In the genomic region with DNA sequence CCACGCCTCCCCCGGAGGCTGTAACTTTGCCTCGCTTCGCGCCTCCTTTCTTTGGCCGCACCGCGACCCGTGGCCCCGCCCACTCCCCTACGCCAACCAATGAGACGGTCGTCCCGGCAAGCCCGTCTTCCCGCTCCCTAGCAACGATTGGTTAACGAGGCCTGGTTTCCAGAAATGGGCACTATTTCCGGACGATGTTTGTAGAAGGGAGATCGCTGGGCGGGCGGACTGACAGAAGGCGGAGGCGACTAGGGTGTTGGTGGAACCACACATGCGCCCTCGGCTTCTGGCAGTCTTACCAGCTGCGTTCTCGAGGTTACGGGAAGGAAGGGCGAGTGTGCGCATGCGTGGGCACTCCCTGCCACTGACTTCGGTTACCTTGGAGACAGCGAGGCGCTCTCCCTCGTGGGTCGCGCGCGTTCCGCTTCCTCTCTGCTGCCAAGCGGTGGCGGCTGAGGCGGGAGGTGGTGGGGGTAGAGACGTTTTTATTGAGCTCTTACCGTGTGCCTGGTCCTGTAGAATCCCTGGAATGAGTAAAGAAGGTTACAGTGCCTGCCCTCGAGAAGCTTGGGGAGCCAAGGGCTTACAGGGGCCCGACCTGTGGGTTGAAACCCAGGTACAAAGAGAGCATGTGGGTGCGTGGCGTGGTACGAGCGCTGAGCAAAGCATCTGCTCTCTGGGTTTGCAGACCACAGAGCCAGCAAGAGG, we compare ENCODE assay signal across 8 cellular contexts. TPM values are rescaled to one million over a fixed set of nuclear protein-coding genes. Genes with fewer than 3 reads are reported as not detected.
DNase-seq lines count a peak whose midpoint lies in the region; ATAC-seq and TF ChIP-seq lines count a peak whose summit lies in the region.

No MANE protein-coding gene starts in this region.

- TF ChIP-seq CTCF in fibroblast of lung (conservative IDR thresholded peaks at IDR 0.05 in 1 of 2, IDR thresholded peaks at IDR 0.05 in 1 of 2; ENCODE audit: low read depth in 1 of 2, low read length in 2 of 2): no peak

- H3K36me3 ChIP-seq in fibroblast of lung (ENCODE audit: control insufficient read depth, insufficient read depth, low read length): no peaks in the 10 kb centered on the region
- H3K36me3 ChIP-seq in naive thymus-derived CD4-positive, alpha-beta T cell (ENCODE audit: control insufficient read depth in 2 of 3, insufficient read depth in 3 of 3, low read length in 3 of 3): no peaks in the 10 kb centered on the region

- H3K27me3 ChIP-seq in fibroblast of lung (ENCODE audit: control insufficient read depth, insufficient read depth, low read length): no peaks in the 10 kb centered on the region
- H3K27me3 ChIP-seq in naive thymus-derived CD4-positive, alpha-beta T cell (ENCODE audit: control insufficient read depth in 2 of 2, insufficient read depth in 2 of 2, low read length in 2 of 2): no peaks in the 10 kb centered on the region

- H3K27me3 Mint-ChIP-seq in activated T-helper 17 cell treated with anti-CD3 and anti-CD28 coated beads, Interleukin-2, amount 50 U/mL, for 72 hours: no peaks in the 10 kb centered on the region
- peaks cover 0 to 4% (median 0%) of the 10 kb centered on the region in 5 donors for H3K27me3 Mint-ChIP-seq in naive thymus-derived CD4-positive, alpha-beta T cell
- no peaks in the 10 kb centered on the region for H3K27me3 Mint-ChIP-seq in stimulated activated memory B cell treated with anti-CD40 and anti-IgM and Interleukin-4, amounts not matched to agents 10 μg/mL and 1 μg/mL and 100 μg/mL, for 72 hours

- peak overlapping the region; percentile 61 for H3K9ac ChIP-seq in fibroblast of lung (ENCODE audit: insufficient read depth, low read length)

- H2AFZ ChIP-seq in fibroblast of lung (ENCODE audit: low read length): peak overlapping the region; percentile 81

- POLR2A ChIA-PET in naive thymus-derived CD4-positive, alpha-beta T cell (lab: Charles Lee): interaction anchor here (0.6 to 5.1 kb wide), 31 partner anchors 9 to 256 kb away, joined by 3 to 44 read pairs (median 5); partner anchors contain the start of genes FMNL1, HEXIM1, HEXIM2 and NMT1

- CTCF ChIA-PET in naive thymus-derived CD4-positive, alpha-beta T cell (lab: Charles Lee): interaction anchor here (0.5 to 8.4 kb wide), 16 partner anchors 9 to 1439 kb away, joined by 3 to 74 read pairs (median 4); no protein-coding TSS in a partner anchor

- peak overlapping the region; percentile 38 to 52 (median 48) for H3K4me3 ChIP-seq in fibroblast of lung (replicated peaks in 1 of 4; ENCODE audit: control extremely low read depth in 1 of 4, insufficient read depth in 1 of 4, low read depth in 3 of 4, low read length in 4 of 4)
- H3K4me3 ChIP-seq in naive thymus-derived CD4-positive, alpha-beta T cell (ENCODE audit: low read length): peak overlapping the region; percentile 80

- peaks cover 45% of the 10 kb centered on the region for H3K4me1 ChIP-seq in fibroblast of lung (ENCODE audit: control insufficient read depth, extremely low read depth, insufficient read depth, low read length)
- H3K4me1 ChIP-seq in naive thymus-derived CD4-positive, alpha-beta T cell (ENCODE audit: control insufficient read depth in 2 of 2, insufficient read depth in 2 of 2, low read length in 2 of 2): peaks cover 48 to 57% of the 10 kb centered on the region in 2 donors

- ATAC-seq in activated T-helper 17 cell treated with anti-CD3 and anti-CD28 coated beads, Interleukin-2, amount 50 U/mL, for 72 hours (replicated peaks): peak; percentile 71
- ATAC-seq in naive thymus-derived CD4-positive, alpha-beta T cell: peak; percentile 92
- peak; percentile 89 for ATAC-seq in stimulated activated memory B cell treated with anti-CD40 and anti-IgM and Interleukin-4, amounts not matched to agents 10 μg/mL and 1 μg/mL and 100 μg/mL, for 72 hours

- H4K20me1 ChIP-seq in fibroblast of lung (ENCODE audit: control insufficient read depth, extremely low read depth, insufficient read depth, low read length): no peaks in the 10 kb centered on the region

- H3K79me2 ChIP-seq in fibroblast of lung (ENCODE audit: control insufficient read depth, insufficient read depth, low read length): peaks cover 39% of the 10 kb centered on the region

- DNase-seq in EL (peak; percentile 100), GOT3 (lab: John Stamatoyannopoulos, UW) (peak; percentile 98), LHCN-M2 (ENCODE audit: low read depth) (peak; percentile 100), RPMI7951 (ENCODE audit: low read depth) (peak; percentile 100), fibroblast of lung (ENCODE audit: low read depth in 2 of 2) (peak; percentile 100)
- DNase-seq in naive thymus-derived CD4-positive, alpha-beta T cell: peak; percentile 97 to 100 (median 100)

- H3K4me3 Mint-ChIP-seq in activated T-helper 17 cell treated with anti-CD3 and anti-CD28 coated beads, Interleukin-2, amount 50 U/mL, for 72 hours: peak overlapping the region; percentile 93
- peak overlapping the region; percentile 81 to 97 (median 92) for H3K4me3 Mint-ChIP-seq in naive thymus-derived CD4-positive, alpha-beta T cell
- H3K4me3 Mint-ChIP-seq in stimulated activated memory B cell treated with anti-CD40 and anti-IgM and Interleukin-4, amounts not matched to agents 10 μg/mL and 1 μg/mL and 100 μg/mL, for 72 hours: peak overlapping the region; percentile 89

- H3K27ac Mint-ChIP-seq in activated T-helper 17 cell treated with anti-CD3 and anti-CD28 coated beads, Interleukin-2, amount 50 U/mL, for 72 hours: peak overlapping the region; percentile 98
- peak overlapping the region; percentile 90 to 98 (median 95) for H3K27ac Mint-ChIP-seq in naive thymus-derived CD4-positive, alpha-beta T cell
- H3K27ac Mint-ChIP-seq in stimulated activated memory B cell treated with anti-CD40 and anti-IgM and Interleukin-4, amounts not matched to agents 10 μg/mL and 1 μg/mL and 100 μg/mL, for 72 hours: peak overlapping the region; percentile 90

- peaks cover 49% of the 10 kb centered on the region for H3K36me3 Mint-ChIP-seq in activated T-helper 17 cell treated with anti-CD3 and anti-CD28 coated beads, Interleukin-2, amount 50 U/mL, for 72 hours (ENCODE audit: low read depth)
- peaks cover 0 to 21% (median 0%) of the 10 kb centered on the region in 5 donors for H3K36me3 Mint-ChIP-seq in naive thymus-derived CD4-positive, alpha-beta T cell
- peaks cover 34% of the 10 kb centered on the region for H3K36me3 Mint-ChIP-seq in stimulated activated memory B cell treated with anti-CD40 and anti-IgM and Interleukin-4, amounts not matched to agents 10 μg/mL and 1 μg/mL and 100 μg/mL, for 72 hours

- intact Hi-C loops in naive thymus-derived CD4-positive, alpha-beta T cell (cut with micrococcal nuclease): loop anchor here (1.0 to 10.0 kb wide), 22 partner anchors 10 to 1102 kb away; partner anchors contain the start of genes HEXIM1 (in 2 of the 2), HEXIM2 (in 2 of the 2), KANSL1 (in 2 of the 2) and ACBD4 (in 1 of the 2)

- no peaks in the 10 kb centered on the region for H3K9me3 ChIP-seq in fibroblast of lung (ENCODE audit: control insufficient read depth, insufficient read depth, low read depth, low read length)
- no peaks in the 10 kb centered on the region for H3K9me3 ChIP-seq in naive thymus-derived CD4-positive, alpha-beta T cell (ENCODE audit: control insufficient read depth in 2 of 3, low read length in 3 of 3)

- peak overlapping the region; percentile 97 for H3K4me2 ChIP-seq in fibroblast of lung (ENCODE audit: extremely low read depth, insufficient read depth, low read length)

- H3K27ac ChIP-seq in fibroblast of lung (ENCODE audit: insufficient read depth, low read length): peak overlapping the region; percentile 83
- peak overlapping the region; percentile 93 for H3K27ac ChIP-seq in naive thymus-derived CD4-positive, alpha-beta T cell (ENCODE audit: low read depth, low read length)

- H3K4me1 Mint-ChIP-seq in activated T-helper 17 cell treated with anti-CD3 and anti-CD28 coated beads, Interleukin-2, amount 50 U/mL, for 72 hours: peaks cover 57% of the 10 kb centered on the region
- peaks cover 60 to 88% (median 82%) of the 10 kb centered on the region in 7 donors for H3K4me1 Mint-ChIP-seq in naive thymus-derived CD4-positive, alpha-beta T cell
- H3K4me1 Mint-ChIP-seq in stimulated activated memory B cell treated with anti-CD40 and anti-IgM and Interleukin-4, amounts not matched to agents 10 μg/mL and 1 μg/mL and 100 μg/mL, for 72 hours: peaks cover 67% of the 10 kb centered on the region

- H3K9me3 Mint-ChIP-seq in activated T-helper 17 cell treated with anti-CD3 and anti-CD28 coated beads, Interleukin-2, amount 50 U/mL, for 72 hours: no peaks in the 10 kb centered on the region
- H3K9me3 Mint-ChIP-seq in naive thymus-derived CD4-positive, alpha-beta T cell: peaks cover 0 to 4% (median 0%) of the 10 kb centered on the region in 11 donors
- H3K9me3 Mint-ChIP-seq in stimulated activated memory B cell treated with anti-CD40 and anti-IgM and Interleukin-4, amounts not matched to agents 10 μg/mL and 1 μg/mL and 100 μg/mL, for 72 hours: no peaks in the 10 kb centered on the region

RNA-seq across cellular contexts. Expression of gene MAP3K14, which starts 0.4 kb away (rescaled TPM):
- total RNA-seq in LHCN-M2 (2014; rRNA removed): 5.8 and 6.2 TPM in 2 replicates
- polyA plus RNA-seq in LHCN-M2 (2012): 7.1 TPM
- total RNA-seq in RPMI7951 (2014; rRNA removed; shearing (Covaris generic)): 2.9 and 5.7 TPM in 2 replicates
- total RNA-seq in activated T-helper 17 cell treated with anti-CD3 and anti-CD28 coated beads, Interleukin-2, amount 50 U/mL, for 72 hours: 10 to 100 TPM; 36.3 to 49.5 TPM
- 3.6 TPM in 2 replicates for total RNA-seq in fibroblast of lung
- 3.9 and 5.2 TPM in 2 replicates for polyA plus RNA-seq in fibroblast of lung
- polyA plus RNA-seq in fibroblast of lung (2012): 3.8 and 5.8 TPM in 2 replicates
- 3.6 and 6.0 TPM in 2 replicates for polyA minus RNA-seq in fibroblast of lung (ENCODE audit: low replicate concordance)
- 10 to 100 TPM; 31.3 to 39.8 (median 34.1) TPM for total RNA-seq in naive thymus-derived CD4-positive, alpha-beta T cell
- polyA plus RNA-seq in naive thymus-derived CD4-positive, alpha-beta T cell: 10 to 100 TPM in 1 of 2 donors, 1 to 10 TPM in 1; 2.4 to 10.6 TPM

RNA-seq across cellular contexts. Expression of gene SPATA32, which starts 55.4 kb away (rescaled TPM):
- total RNA-seq in LHCN-M2 (2014; rRNA removed) (0.11 TPM in 1 of 2 replicates, not detected in the other), fibroblast of lung (not detected in 2 replicates)
- 0.02 TPM for polyA plus RNA-seq in LHCN-M2 (2012)
- not detected in 2 replicates for total RNA-seq in RPMI7951 (2014; rRNA removed; shearing (Covaris generic))
- under 1 TPM; 0.13 to 0.32 TPM for total RNA-seq in activated T-helper 17 cell treated with anti-CD3 and anti-CD28 coated beads, Interleukin-2, amount 50 U/mL, for 72 hours
- polyA plus RNA-seq in fibroblast of lung: not detected in 2 replicates
- polyA plus RNA-seq in fibroblast of lung (2012): not detected in 2 replicates
- polyA minus RNA-seq in fibroblast of lung (ENCODE audit: low replicate concordance): not detected in 2 replicates
- total RNA-seq in naive thymus-derived CD4-positive, alpha-beta T cell: 1 to 10 TPM in 1 of 5 experiments, under 1 TPM in 3, not detected in 1; 0.12 to 1.1 (median 0.58) TPM
- polyA plus RNA-seq in naive thymus-derived CD4-positive, alpha-beta T cell: under 1 TPM; 0.31 to 0.59 TPM

Comparison
In these comparisons a context has a peak if more than half of its experiments do, and no peak if none do; other contexts are left out.
1. Peak in every context shown above with its lines: DNase-seq, ATAC-seq, H3K4me3 ChIP-seq and H3K27ac ChIP-seq.